ENCODE assay signal across 21 cellular contexts in the genomic region with DNA sequence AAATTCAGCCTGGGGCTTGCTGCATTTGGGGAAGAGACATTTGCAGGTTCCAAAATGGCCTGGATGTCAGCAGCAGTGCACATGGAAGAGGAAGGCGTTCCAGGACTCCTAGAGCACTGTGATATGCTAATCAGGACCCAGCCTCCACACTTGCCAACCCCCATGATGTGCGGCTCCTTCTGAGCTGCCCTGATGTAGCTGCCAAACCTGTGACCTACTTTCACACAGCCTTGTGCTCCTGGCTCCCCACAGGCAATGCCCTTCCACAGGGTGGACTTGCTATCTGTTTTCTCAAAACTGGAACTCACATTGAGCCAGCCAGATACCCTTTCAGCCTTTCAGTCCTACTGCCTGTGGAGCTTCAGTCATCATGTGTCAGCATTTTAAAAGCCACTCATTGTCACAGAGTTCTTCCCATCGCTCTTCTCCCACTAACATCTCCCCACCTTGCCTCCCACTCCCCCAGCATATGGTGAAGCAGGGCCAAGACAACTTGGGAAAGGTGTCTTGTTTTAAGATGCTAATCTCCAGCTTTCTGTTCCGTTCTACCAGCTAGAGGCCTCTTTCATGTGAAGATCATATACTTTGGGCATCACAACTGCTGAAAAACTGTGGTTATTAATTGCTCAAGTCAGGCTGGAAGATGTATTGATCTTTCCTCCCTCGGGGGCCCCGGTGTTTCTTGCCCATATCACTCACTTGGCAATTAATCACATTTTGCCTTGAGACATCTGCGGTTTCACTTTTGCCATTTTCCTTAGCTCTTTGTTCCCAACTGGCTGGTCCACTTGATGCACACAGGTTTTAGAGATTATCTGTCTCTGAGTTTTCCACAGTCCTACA.
DNase-seq lines count a peak whose midpoint lies in the region; ATAC-seq and TF ChIP-seq lines count a peak whose summit lies in the region.
"Had no signal": no experiment of that assay in that cellular context is flagged by ENCODE, and none has a peak within 500 bp of the region (broad histone marks: within the 10 kb centered on the region; RNA-seq: fewer than 3 reads in every experiment).

No MANE protein-coding gene starts in this region.

- ATAC-seq in activated B cell treated with CpG ODN at 0.5 μM for 24 hours (ENCODE audit: low read depth) (no peak), Right ventricle myocardium superior (ENCODE audit: poor library complexity) (peak; percentile 98), GM18867 (IDR thresholded peaks at IDR 0.05; ENCODE audit: unreplicated experiment) (no peak)

- CTCF ChIA-PET in AG04450 (lab: Charles Lee): no interaction called here
- CTCF ChIA-PET in activated B cell treated with CpG ODN at 0.5 μM for 24 hours (lab: Charles Lee): no interaction called here

- H3K9me3 ChIP-seq in AG04450 (ENCODE audit: control insufficient read depth, insufficient read depth, low read length) (no peaks in the 10 kb centered on the region), neural progenitor cell (ENCODE audit: low read depth) (no peaks in the 10 kb centered on the region)
- H3K9me3 ChIP-seq: thoracic aorta had no signal

- no peak overlapping the region for H3K9ac ChIP-seq in neural progenitor cell

- no peaks in the 10 kb centered on the region for H3K36me3 ChIP-seq in neural progenitor cell
- H3K36me3 ChIP-seq: thoracic aorta had no signal

- peak overlapping the region; percentile 49 for H3K27ac ChIP-seq in AG04450 (ENCODE audit: low read depth, low read length)
- no peak overlapping the region for H3K27ac ChIP-seq in neural progenitor cell
- H3K27ac ChIP-seq: epithelial cell of prostate, thoracic aorta had no signal

- DNase-seq in AG04450 (ENCODE audit: low read depth, low spot score) (no peak), activated B cell treated with CpG ODN at 0.5 μM for 24 hours (no peak), Right ventricle myocardium superior (peak; percentile 71), neural progenitor cell (ENCODE audit: low spot score) (no peak), Kasumi-1 (lab: John Stamatoyannopoulos, UW) (no peak), NCI-H2081 (lab: John Stamatoyannopoulos, UW) (no peak), KG1 (lab: John Stamatoyannopoulos, UW) (no peak)
- DNase-seq: activated CD4-positive, alpha-beta T cell treated with anti-CD3 and anti-CD28 coated beads, Interleukin-2, amount 50 U/mL, for 48 hours; activated naive CD4-positive, alpha-beta T cell treated with anti-CD3 and anti-CD28 coated beads, Interleukin-2, amount 50 U/mL, for 16 hours; activated T-cell treated with anti-CD3 and anti-CD28 coated beads, Interleukin-2, amount 50 U/mL, for 1 hour; foreskin melanocyte; GOT3; MM.1S; NCI-H510A; SHP77 treated with DMSO at 0.1 percent for 48 hours; stimulated activated CD8-positive, alpha-beta memory T cell treated with anti-CD3 and anti-CD28 coated beads, Interleukin-4, amount 100 ng/mL, for 48 hours; T-helper 1 cell had no signal

- POLR2A ChIA-PET in AG04450 (lab: Yijun Ruan, JAX) (no interaction called here), activated B cell treated with CpG ODN at 0.5 μM for 24 hours (lab: Charles Lee) (interaction anchor here (0.9 to 1.1 kb wide), 2 partner anchors 13 to 23 kb away, joined by 4 to 5 read pairs; no protein-coding TSS in a partner anchor)

- intact Hi-C loops in activated B cell treated with CpG ODN at 0.5 μM for 24 hours (cut with micrococcal nuclease) (no loop called here), Right ventricle myocardium superior (cut with DNase I) (no loop called here)

- H3K79me2 ChIP-seq in neural progenitor cell (ENCODE audit: low read depth): no peaks in the 10 kb centered on the region

- H3F3A ChIP-seq in neural progenitor cell (ENCODE audit: low read depth): no peaks in the 10 kb centered on the region

- H3K27ac Mint-ChIP-seq in activated B cell treated with CpG ODN at 0.5 μM for 24 hours (peak overlapping the region; percentile 3), neural progenitor cell (no peak overlapping the region)

- no peaks in the 10 kb centered on the region for H3K27me3 Mint-ChIP-seq in activated B cell treated with CpG ODN at 0.5 μM for 24 hours
- H3K27me3 Mint-ChIP-seq in neural progenitor cell (ENCODE audit: insufficient read depth, low read depth): no peaks in the 10 kb centered on the region

- no peak overlapping the region for H3K4me3 ChIP-seq in AG04450 (ENCODE audit: low read depth, low read length)
- no peak overlapping the region for H3K4me3 ChIP-seq in neural progenitor cell
- H3K4me3 ChIP-seq: smooth muscle cell, thoracic aorta had no signal

- H3K36me3 Mint-ChIP-seq in activated B cell treated with CpG ODN at 0.5 μM for 24 hours (ENCODE audit: low read depth) (peaks cover 71% of the 10 kb centered on the region), neural progenitor cell (peaks cover 2% of the 10 kb centered on the region)

- H3K4me1 Mint-ChIP-seq in activated B cell treated with CpG ODN at 0.5 μM for 24 hours (peaks cover 57% of the 10 kb centered on the region), neural progenitor cell (peaks cover 25% of the 10 kb centered on the region)

- H2AFZ ChIP-seq in neural progenitor cell (replicated peaks): peak overlapping the region; percentile 32

- no peak overlapping the region for H3K4me2 ChIP-seq in neural progenitor cell
- H3K4me2 ChIP-seq: smooth muscle cell had no signal

- H3K4me1 ChIP-seq in neural progenitor cell: peaks cover 13% of the 10 kb centered on the region

- TF ChIP-seq CTCF in AG04450 (IDR thresholded peaks at IDR 0.05; ENCODE audit: low read depth, low read length) (no peak), activated B cell treated with CpG ODN at 0.5 μM for 24 hours (IDR thresholded peaks at IDR 0.05) (no peak), neural progenitor cell (IDR thresholded peaks at IDR 0.05) (no peak)

- H4K20me1 ChIP-seq in neural progenitor cell (ENCODE audit: low read depth): no peaks in the 10 kb centered on the region

- no peaks in the 10 kb centered on the region for H3K27me3 ChIP-seq in AG04450 (ENCODE audit: control insufficient read depth, insufficient read depth, low read length)
- H3K27me3 ChIP-seq in neural progenitor cell: no peaks in the 10 kb centered on the region

- H3K4me3 Mint-ChIP-seq in activated B cell treated with CpG ODN at 0.5 μM for 24 hours (no peak overlapping the region), neural progenitor cell (no peak overlapping the region)

- H3K9me3 Mint-ChIP-seq in activated B cell treated with CpG ODN at 0.5 μM for 24 hours (no peaks in the 10 kb centered on the region), neural progenitor cell (no peaks in the 10 kb centered on the region)
